Comparison of ENCODE assay signal across 2 cellular contexts in the genomic region with DNA sequence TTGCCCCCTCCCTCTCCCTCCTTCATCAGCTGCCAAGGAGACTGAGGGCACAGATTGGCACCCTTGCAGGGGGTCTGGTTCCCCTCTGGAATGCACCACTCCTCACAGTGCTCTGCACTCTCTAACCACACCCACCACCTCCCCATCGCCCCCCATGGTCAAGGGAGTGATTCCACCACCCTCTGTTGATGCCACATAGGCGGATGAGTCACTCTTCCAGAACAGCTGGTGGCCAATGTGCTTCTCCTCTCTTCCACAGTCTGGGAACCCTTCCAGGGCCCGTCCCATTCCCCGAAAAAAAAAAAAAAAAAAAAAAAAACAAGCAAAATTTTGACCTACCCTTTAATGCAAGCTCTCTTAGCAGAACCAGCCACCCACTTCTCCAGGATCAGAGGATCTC.
TF ChIP-seq lines count a peak whose summit lies in the region.

No MANE protein-coding gene starts in this region.

TF ChIP-seq in liver, 16 proteins besides CTCF, POLR2A, EP300 and RAD21 (continued from another document):
- TF ChIP-seq, protein P1, sequence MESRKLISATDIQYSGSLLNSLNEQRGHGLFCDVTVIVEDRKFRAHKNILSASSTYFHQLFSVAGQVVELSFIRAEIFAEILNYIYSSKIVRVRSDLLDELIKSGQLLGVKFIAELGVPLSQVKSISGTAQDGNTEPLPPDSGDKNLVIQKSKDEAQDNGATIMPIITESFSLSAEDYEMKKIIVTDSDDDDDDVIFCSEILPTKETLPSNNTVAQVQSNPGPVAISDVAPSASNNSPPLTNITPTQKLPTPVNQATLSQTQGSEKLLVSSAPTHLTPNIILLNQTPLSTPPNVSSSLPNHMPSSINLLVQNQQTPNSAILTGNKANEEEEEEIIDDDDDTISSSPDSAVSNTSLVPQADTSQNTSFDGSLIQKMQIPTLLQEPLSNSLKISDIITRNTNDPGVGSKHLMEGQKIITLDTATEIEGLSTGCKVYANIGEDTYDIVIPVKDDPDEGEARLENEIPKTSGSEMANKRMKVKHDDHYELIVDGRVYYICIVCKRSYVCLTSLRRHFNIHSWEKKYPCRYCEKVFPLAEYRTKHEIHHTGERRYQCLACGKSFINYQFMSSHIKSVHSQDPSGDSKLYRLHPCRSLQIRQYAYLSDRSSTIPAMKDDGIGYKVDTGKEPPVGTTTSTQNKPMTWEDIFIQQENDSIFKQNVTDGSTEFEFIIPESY (IDR thresholded peaks at IDR 0.05) = no peak
TF ChIP-seq in liver: peak in this region for 1.

TF ChIP-seq in HepG2, 621 proteins besides CTCF, POLR2A, EP300 and RAD21 (continued from another document):
- no peak for TF ChIP-seq TGIF2 (CRISPR knock-in tag; IDR thresholded peaks at IDR 0.05)
